ENCODE assay signal across 13 cellular contexts in genomic region chr10:3065622-3066021, GRCh38. TPM values are rescaled to one million over a fixed set of nuclear protein-coding genes. Genes with fewer than 3 reads are reported as not detected.
DNase-seq lines count a peak whose midpoint lies in the region; ATAC-seq and TF ChIP-seq lines count a peak whose summit lies in the region.
"Had no signal": no experiment of that assay in that cellular context is flagged by ENCODE, and none has a peak within 500 bp of the region (broad histone marks: within the 10 kb centered on the region; RNA-seq: fewer than 3 reads in every experiment).

No MANE protein-coding gene starts in this region.

- no peak overlapping the region for H3K27ac Mint-ChIP-seq in stimulated activated naive CD8-positive, alpha-beta T cell treated with anti-CD3 and anti-CD28 coated beads, Interleukin-15, Interleukin-2, amounts not matched to agents 100 ng/mL and 50 ng/mL, for 24 hours
- H3K27ac Mint-ChIP-seq in stimulated activated naive CD8-positive, alpha-beta T cell treated with anti-CD3 and anti-CD28 coated beads, Interleukin-15, amount 100 ng/mL, for 72 hours, result no peak overlapping the region
- no peak overlapping the region for H3K27ac Mint-ChIP-seq in T-helper 17 cell
- H3K27ac Mint-ChIP-seq: HFFc6 had no signal

- TF ChIP-seq CTCF in tibial nerve (IDR thresholded peaks at IDR 0.05), result no peak

- peak overlapping the region; percentile 29 for H3K4me3 Mint-ChIP-seq in stimulated activated naive CD8-positive, alpha-beta T cell treated with anti-CD3 and anti-CD28 coated beads, Interleukin-15, Interleukin-2, amounts not matched to agents 100 ng/mL and 50 ng/mL, for 24 hours
- H3K4me3 Mint-ChIP-seq in stimulated activated naive CD8-positive, alpha-beta T cell treated with anti-CD3 and anti-CD28 coated beads, Interleukin-15, amount 100 ng/mL, for 72 hours, result peak overlapping the region in 1 of 2 donors; percentile 32
- peak overlapping the region; percentile 45 for H3K4me3 Mint-ChIP-seq in T-helper 17 cell
- H3K4me3 Mint-ChIP-seq: HFFc6 had no signal

- no peaks in the 10 kb centered on the region for H3K9me3 Mint-ChIP-seq in stimulated activated naive CD8-positive, alpha-beta T cell treated with anti-CD3 and anti-CD28 coated beads, Interleukin-15, Interleukin-2, amounts not matched to agents 100 ng/mL and 50 ng/mL, for 24 hours
- no peaks in the 10 kb centered on the region for H3K9me3 Mint-ChIP-seq in stimulated activated naive CD8-positive, alpha-beta T cell treated with anti-CD3 and anti-CD28 coated beads, Interleukin-15, amount 100 ng/mL, for 72 hours
- H3K9me3 Mint-ChIP-seq: HFFc6 had no signal

- DNase-seq in stimulated activated naive CD8-positive, alpha-beta T cell treated with anti-CD3 and anti-CD28 coated beads, Interleukin-15, amount 100 ng/mL, for 72 hours, result no peak
- DNase-seq in T-helper 17 cell (no peak), left cardiac atrium (no peak), HuH-7.5 (ENCODE audit: low spot score) (no peak), D341Med (ENCODE audit: low spot score) (no peak), tibial nerve (ENCODE audit: low spot score in 2 of 2) (no peak)
- no peak for DNase-seq in stimulated activated CD4-positive, alpha-beta T cell treated with anti-CD3 and anti-CD28 coated beads, Interleukin-2, amount 100 ng/mL, for 48 hours
- DNase-seq: effector memory CD4-positive, alpha-beta T cell; foreskin melanocyte; HFFc6; NCI-H526 treated with DMSO at 0.1 percent for 48 hours had no signal

- H3K27me3 Mint-ChIP-seq in stimulated activated naive CD8-positive, alpha-beta T cell treated with anti-CD3 and anti-CD28 coated beads, Interleukin-15, Interleukin-2, amounts not matched to agents 100 ng/mL and 50 ng/mL, for 24 hours, result peaks cover 7% of the 10 kb centered on the region
- peaks cover 16% of the 10 kb centered on the region for H3K27me3 Mint-ChIP-seq in stimulated activated naive CD8-positive, alpha-beta T cell treated with anti-CD3 and anti-CD28 coated beads, Interleukin-15, amount 100 ng/mL, for 72 hours
- no peaks in the 10 kb centered on the region for H3K27me3 Mint-ChIP-seq in T-helper 17 cell

- H3K27me3 ChIP-seq in tibial nerve, result peaks cover 0 to 9% of the 10 kb centered on the region in 2 donors
- H3K27me3 ChIP-seq: ascending aorta had no signal

- peaks cover 17% of the 10 kb centered on the region for H3K36me3 Mint-ChIP-seq in stimulated activated naive CD8-positive, alpha-beta T cell treated with anti-CD3 and anti-CD28 coated beads, Interleukin-15, Interleukin-2, amounts not matched to agents 100 ng/mL and 50 ng/mL, for 24 hours (ENCODE audit: low read depth)
- peaks cover 2% of the 10 kb centered on the region for H3K36me3 Mint-ChIP-seq in T-helper 17 cell (ENCODE audit: low read depth)

- no peak overlapping the region for H3K27ac ChIP-seq in tibial nerve

- ATAC-seq in stimulated activated naive CD8-positive, alpha-beta T cell treated with anti-CD3 and anti-CD28 coated beads, Interleukin-15, amount 100 ng/mL, for 72 hours, result no peak
- ATAC-seq in T-helper 17 cell (no peak), left cardiac atrium (peak; percentile 46 to 48)

- TF ChIP-seq POLR2A in tibial nerve (IDR thresholded peaks at IDR 0.05), result no peak

- no peak overlapping the region for H3K4me3 ChIP-seq in tibial nerve

- peaks cover 17% of the 10 kb centered on the region for H3K4me1 Mint-ChIP-seq in stimulated activated naive CD8-positive, alpha-beta T cell treated with anti-CD3 and anti-CD28 coated beads, Interleukin-15, Interleukin-2, amounts not matched to agents 100 ng/mL and 50 ng/mL, for 24 hours (ENCODE audit: low read depth)
- peaks cover 17% of the 10 kb centered on the region for H3K4me1 Mint-ChIP-seq in stimulated activated naive CD8-positive, alpha-beta T cell treated with anti-CD3 and anti-CD28 coated beads, Interleukin-15, amount 100 ng/mL, for 72 hours
- H3K4me1 Mint-ChIP-seq in T-helper 17 cell, result peaks cover 16% of the 10 kb centered on the region

- no peak for TF ChIP-seq EP300 in tibial nerve (IDR thresholded peaks at IDR 0.05)

- H3K9me3 ChIP-seq in T-helper 17 cell (ENCODE audit: control insufficient read depth, low read length, poor library complexity, severe bottlenecking) (no peaks in the 10 kb centered on the region), tibial nerve (no peaks in the 10 kb centered on the region)
- H3K9me3 ChIP-seq: ascending aorta had no signal

- peaks cover 0 to 30% (median 15%) of the 10 kb centered on the region in 4 donors for H3K4me1 ChIP-seq in tibial nerve

- H3K36me3 ChIP-seq in tibial nerve, result no peaks in the 10 kb centered on the region
- H3K36me3 ChIP-seq: ascending aorta had no signal

- intact Hi-C loops in left cardiac atrium (cut with DNase I), result no loop called here

- 80 to 82% methylated on average over 8 of the region's 8 CpGs for WGBS in tibial nerve, 2 donors

RNA-seq across cellular contexts. Expression of gene PFKP, which starts 1.7 kb away (rescaled TPM):
- total RNA-seq in T-helper 17 cell (100 to 1,000 TPM in 1 of 2 donors, 10 to 100 TPM in 1; 76.9 to 106 TPM), left cardiac atrium (100 to 1,000 TPM in 1 of 2 donors, 10 to 100 TPM in 1; 81.1 to 129 TPM), tibial nerve (10 to 100 TPM; 22.4 to 45.4 (median 29.1) TPM)

Comparison
In these comparisons a context has a peak if more than half of its experiments do, and no peak if none do; other contexts are left out.
1. ATAC-seq: peak in left cardiac atrium (2 of 2); none in stimulated activated naive CD8-positive, alpha-beta T cell treated with anti-CD3 and anti-CD28 coated beads, Interleukin-15, amount 100 ng/mL, for 72 hours (single experiment) and T-helper 17 cell (single experiment).